Comparison of ENCODE assay signal across 9 cellular contexts in genomic region chr10:124685251-124685650, GRCh38. TPM values are rescaled to one million over a fixed set of nuclear protein-coding genes. Genes with fewer than 3 reads are reported as not detected.
DNase-seq lines count a peak whose midpoint lies in the region; ATAC-seq and TF ChIP-seq lines count a peak whose summit lies in the region.
"Had no signal": no experiment of that assay in that cellular context is flagged by ENCODE, and none has a peak within 500 bp of the region (broad histone marks: within the 10 kb centered on the region; RNA-seq: fewer than 3 reads in every experiment).

No MANE protein-coding gene starts in this region.

- no peak overlapping the region for H3K18ac ChIP-seq in H9 (ENCODE audit: insufficient read length, low read depth, low read length)

- H4K8ac ChIP-seq in H9 (replicated peaks; ENCODE audit: insufficient read length, low read depth, low read length), result no peak overlapping the region

- no peak overlapping the region for H2BK5ac ChIP-seq in H9 (ENCODE audit: insufficient read length, low read length)

- no peak overlapping the region for H2BK120ac ChIP-seq in H9 (ENCODE audit: low read depth, low read length, poor library complexity, severe bottlenecking)

- H3K36me3 ChIP-seq in KOPT-K1 (ENCODE audit: insufficient read depth, low read length) (peaks cover 37% of the 10 kb centered on the region), subcutaneous abdominal adipose tissue (ENCODE audit: control insufficient read depth in 5 of 5, insufficient read depth in 5 of 5, low read length in 5 of 5) (peaks cover 0 to 30% (median 26%) of the 10 kb centered on the region in 5 donors)

- intact Hi-C loops in left colon (cut with DNase I, micrococcal nuclease), result no loop called here

- H3K14ac ChIP-seq in H9 (ENCODE audit: insufficient read depth, low read length), result no peak overlapping the region

- no peak for DNase-seq in activated naive CD8-positive, alpha-beta T cell treated with anti-CD3 and anti-CD28 coated beads for 36 hours
- DNase-seq in left colon (no peak), H9 (no peak)

- H3K27me3 ChIP-seq in subcutaneous abdominal adipose tissue (ENCODE audit: control insufficient read depth in 5 of 5, insufficient read depth in 4 of 5, low read length in 5 of 5), result no peaks in the 10 kb centered on the region
- no peaks in the 10 kb centered on the region for H3K27me3 ChIP-seq in H9 (ENCODE audit: insufficient read depth, low read length)

- no peak overlapping the region for H3T11ph ChIP-seq in H9 (ENCODE audit: low read length)

- no peaks in the 10 kb centered on the region for H4K20me1 ChIP-seq in H9 (ENCODE audit: control insufficient read depth, insufficient read depth, insufficient read length)

- ATAC-seq in left colon (peak; percentile 15), GM19395 (IDR thresholded peaks at IDR 0.05; ENCODE audit: unreplicated experiment) (no peak), HG03095 (IDR thresholded peaks at IDR 0.05; ENCODE audit: unreplicated experiment) (no peak), HG03135 (IDR thresholded peaks at IDR 0.05; ENCODE audit: unreplicated experiment) (no peak)
- ATAC-seq: activated CD4-positive, CD25-positive, alpha-beta regulatory T cell treated with anti-CD3 and anti-CD28 coated beads, Interleukin-2, amount 50 U/mL, for 24 hours had no signal

- no peak overlapping the region for H3K56ac ChIP-seq in H9 (ENCODE audit: insufficient read length, low read depth, low read length)

- H4K5ac ChIP-seq in H9 (ENCODE audit: insufficient read length, low read depth, low read length), result no peak overlapping the region

- no peak overlapping the region for H3K27ac Mint-ChIP-seq in activated naive CD8-positive, alpha-beta T cell treated with anti-CD3 and anti-CD28 coated beads for 36 hours
- no peak overlapping the region for H3K27ac Mint-ChIP-seq in H9

- no peak overlapping the region for H2BK20ac ChIP-seq in H9 (ENCODE audit: low read depth, low read length, poor library complexity, severe bottlenecking)

- no peaks in the 10 kb centered on the region for H3K27me3 Mint-ChIP-seq in activated naive CD8-positive, alpha-beta T cell treated with anti-CD3 and anti-CD28 coated beads for 36 hours
- H3K27me3 Mint-ChIP-seq in H9 (ENCODE audit: low read depth), result no peaks in the 10 kb centered on the region

- H3K23ac ChIP-seq in H9 (ENCODE audit: insufficient read length, low read depth, low read length), result no peak overlapping the region

- H3K4me2 ChIP-seq in H9 (ENCODE audit: insufficient read depth, insufficient read length, low read length), result no peak overlapping the region

- no peak overlapping the region for H2BK15ac ChIP-seq in H9 (ENCODE audit: low read depth, low read length)

- peaks cover 23% of the 10 kb centered on the region for H3K36me3 Mint-ChIP-seq in activated naive CD8-positive, alpha-beta T cell treated with anti-CD3 and anti-CD28 coated beads for 36 hours
- peaks cover 4 to 19% (median 5%) of the 10 kb centered on the region in 3 experiments; a peak in 6 of 7 replicates for H3K36me3 Mint-ChIP-seq in H9 (ENCODE audit: insufficient read depth in 1 of 3, low read depth in 3 of 3)

- H4K91ac ChIP-seq in H9 (ENCODE audit: insufficient read length, low read depth, low read length), result no peak overlapping the region

- H3K4me1 Mint-ChIP-seq in activated naive CD8-positive, alpha-beta T cell treated with anti-CD3 and anti-CD28 coated beads for 36 hours, result peaks cover 66% of the 10 kb centered on the region
- H3K4me1 Mint-ChIP-seq in H9, result peaks cover 18 to 23% of the 10 kb centered on the region in 2 experiments

- H3K23me2 ChIP-seq in H9 (ENCODE audit: insufficient read length, low read depth, low read length, poor library complexity, severe bottlenecking), result no peaks in the 10 kb centered on the region

- no peak overlapping the region for H3K4me3 ChIP-seq in subcutaneous abdominal adipose tissue (ENCODE audit: low read depth in 1 of 5, low read length in 5 of 5)

- H3K79me1 ChIP-seq in H9 (ENCODE audit: insufficient read depth, low read depth, low read length, poor library complexity, severe bottlenecking), result no peaks in the 10 kb centered on the region

- H3K9ac ChIP-seq in subcutaneous abdominal adipose tissue (ENCODE audit: low read length in 5 of 5) (peak overlapping the region in 1 of 5 donors; percentile 19), H9 (ENCODE audit: extremely low read depth, insufficient read length, low read length) (no peak overlapping the region)

- H3K9me3 Mint-ChIP-seq in activated naive CD8-positive, alpha-beta T cell treated with anti-CD3 and anti-CD28 coated beads for 36 hours, result no peaks in the 10 kb centered on the region
- no peaks in the 10 kb centered on the region for H3K9me3 Mint-ChIP-seq in H9

- H3K4me3 Mint-ChIP-seq in activated naive CD8-positive, alpha-beta T cell treated with anti-CD3 and anti-CD28 coated beads for 36 hours, result peak overlapping the region; percentile 12
- H3K4me3 Mint-ChIP-seq in H9, result no peak overlapping the region

- H2AK5ac ChIP-seq in H9 (ENCODE audit: insufficient read length, low read length), result no peak overlapping the region

- H3K9me3 ChIP-seq in KOPT-K1 (ENCODE audit: insufficient read depth, low read length, poor library complexity, severe bottlenecking) (no peaks in the 10 kb centered on the region), subcutaneous abdominal adipose tissue (ENCODE audit: control insufficient read depth in 5 of 5, low read length in 5 of 5) (no peaks in the 10 kb centered on the region), H9 (ENCODE audit: control insufficient read depth, low read depth, low read length) (no peaks in the 10 kb centered on the region)

- TF ChIP-seq CTCF in H9 (conservative IDR thresholded peaks at IDR 0.05), result no peak

- no peak overlapping the region for H2AFZ ChIP-seq in H9 (ENCODE audit: low read length)

- no CpG with 5 or more reads among the region's 12 CpGs for WGBS in H9 (ENCODE audit: extremely low coverage, insufficient read length, low lambda C conversion rate)

- H3K79me2 ChIP-seq in H9 (ENCODE audit: insufficient read depth, low read length), result no peaks in the 10 kb centered on the region

- no peak overlapping the region for H3K4ac ChIP-seq in H9 (ENCODE audit: low read depth, low read length)

- H2BK12ac ChIP-seq in H9 (ENCODE audit: insufficient read length, low read depth, low read length), result no peak overlapping the region

- H3K27ac ChIP-seq in KOPT-K1 (ENCODE audit: low read depth, low read length, poor library complexity, severe bottlenecking) (peak overlapping the region; percentile 85), subcutaneous abdominal adipose tissue (ENCODE audit: low read depth, low read length) (peak overlapping the region; percentile 75), H9 (ENCODE audit: insufficient read length, low read depth, low read length) (no peak overlapping the region)

- peaks cover 16 to 84% (median 72%) of the 10 kb centered on the region in 5 donors for H3K4me1 ChIP-seq in subcutaneous abdominal adipose tissue (ENCODE audit: control insufficient read depth in 5 of 5, insufficient read depth in 5 of 5, low read length in 5 of 5)
- no peaks in the 10 kb centered on the region for H3K4me1 ChIP-seq in H9 (ENCODE audit: insufficient read depth, low read length)

RNA-seq across cellular contexts. Expression of gene FAM53B, which starts 58.9 kb away (rescaled TPM):
- total RNA-seq in activated naive CD8-positive, alpha-beta T cell treated with anti-CD3 and anti-CD28 coated beads for 36 hours, result 1 to 10 TPM; 8.7 to 9.6 TPM
- 10 to 100 TPM; 31.6 to 48.0 TPM for total RNA-seq in left colon
- total RNA-seq in H9 (2021), result 10.6 and 11.5 TPM in 2 replicates
